Comparison of ENCODE assay signal across 1 cellular context in the genomic region with DNA sequence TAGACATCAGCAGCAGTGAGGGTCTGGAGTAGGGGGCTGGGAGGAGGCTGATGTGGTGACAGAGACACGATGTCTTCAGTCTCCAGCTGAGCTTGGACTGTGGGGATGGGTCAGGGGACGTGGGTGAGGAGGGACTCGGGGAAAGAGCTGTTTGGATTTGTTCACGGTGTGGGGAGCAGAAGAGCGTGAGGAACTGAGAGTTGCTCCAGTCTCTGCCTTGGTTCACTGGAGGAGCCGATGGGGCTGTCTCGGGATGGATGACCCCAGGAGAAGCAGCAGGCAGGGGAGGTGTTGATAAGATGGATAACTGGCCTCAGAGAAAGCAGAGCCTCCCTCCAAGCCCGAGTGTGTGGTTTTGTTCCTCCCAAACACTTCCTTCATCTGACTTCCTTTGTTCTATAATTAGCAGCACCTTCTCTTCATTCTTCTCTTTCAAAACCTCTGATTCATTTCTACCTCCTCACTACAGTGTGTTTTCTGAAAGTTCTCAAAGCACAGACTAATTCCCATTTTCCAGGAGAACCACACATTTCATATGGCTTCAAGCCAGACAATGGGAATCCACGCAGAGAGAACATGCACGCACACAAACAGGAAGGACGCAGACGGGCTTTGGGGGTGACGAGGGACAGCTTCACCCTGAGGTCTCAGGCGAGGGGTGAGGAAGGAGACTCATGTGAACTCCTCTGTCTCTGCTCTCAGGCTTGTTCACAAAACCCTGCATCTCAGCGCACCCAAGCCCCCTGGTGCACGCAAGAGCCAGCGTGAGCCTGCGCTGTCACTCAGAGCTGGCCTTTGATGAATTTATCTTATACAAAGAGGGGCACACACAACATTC.
TF ChIP-seq lines count a peak whose summit lies in the region.

No MANE protein-coding gene starts in this region.

TF ChIP-seq in endothelial cell of umbilical vein, 7 proteins besides CTCF, POLR2A, EP300 and RAD21:
- no peak for TF ChIP-seq EZH2 (IDR thresholded peaks at IDR 0.05; ENCODE audit: borderline replicate concordance, low read depth, low read length, severe bottlenecking)
- no peak for TF ChIP-seq POLR2AphosphoS5 (IDR thresholded peaks at IDR 0.05; ENCODE audit: insufficient read depth, low read depth, low read length)
- no peak for TF ChIP-seq JUN (IDR thresholded peaks at IDR 0.05; ENCODE audit: borderline replicate concordance, insufficient read depth, insufficient read length, low read depth)
- peak; percentile 12 for TF ChIP-seq GATA2 (IDR thresholded peaks at IDR 0.05; ENCODE audit: insufficient read depth, insufficient read length, low read depth, low read length)
